In the genomic region with DNA sequence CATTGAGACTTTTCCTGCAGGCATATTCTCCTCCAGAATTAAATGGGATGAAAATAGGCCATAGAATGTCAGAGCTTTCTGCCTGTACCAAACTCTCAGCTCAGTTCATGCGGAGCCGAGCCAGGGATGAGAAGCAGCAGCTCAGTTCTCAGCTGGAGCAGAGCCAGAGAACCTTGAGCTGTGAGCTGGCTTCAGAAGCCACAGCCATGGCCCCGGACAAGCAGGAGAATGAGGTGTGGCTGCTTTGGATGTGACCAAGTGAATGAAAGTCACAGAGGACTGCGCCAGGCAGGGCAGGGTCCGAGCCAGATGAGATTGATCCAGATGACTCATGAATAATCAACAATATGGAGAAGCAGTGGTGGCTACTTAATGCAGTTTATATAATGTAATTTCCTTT, we compare ENCODE assay signal across 28 cellular contexts.
DNase-seq lines count a peak whose midpoint lies in the region; ATAC-seq and TF ChIP-seq lines count a peak whose summit lies in the region.
"Had no signal": no experiment of that assay in that cellular context is flagged by ENCODE, and none has a peak within 500 bp of the region (broad histone marks: within the 10 kb centered on the region; RNA-seq: fewer than 3 reads in every experiment).

No MANE protein-coding gene starts in this region.

- H2AK5ac ChIP-seq in IMR-90 (ENCODE audit: low read depth, low read length), result no peak overlapping the region

- H3K27ac ChIP-seq in IMR-90 (ENCODE audit: insufficient read depth, low read length) (no peak overlapping the region), ovary (no peak overlapping the region)
- H3K27ac ChIP-seq: HL-60, vagina had no signal

- POLR2A ChIA-PET in IMR-90 (lab: Charles Lee; ENCODE audit: unreplicated experiment), result interaction anchor here (0.6 kb wide), 1 partner anchor 9 kb away, joined by 6 read pairs; no protein-coding TSS in a partner anchor

- no peak for TF ChIP-seq EP300 in ovary (IDR thresholded peaks at IDR 0.05)

- H4K8ac ChIP-seq in IMR-90 (ENCODE audit: low read depth in 2 of 2, low read length in 2 of 2), result no peak overlapping the region

- no peak for TF ChIP-seq POLR2A in IMR-90 (IDR thresholded peaks at IDR 0.05; ENCODE audit: low read depth, low read length)
- TF ChIP-seq POLR2A in ovary (IDR thresholded peaks at IDR 0.05), result no peak
- no peak for TF ChIP-seq POLR2A in GM18505 (IDR thresholded peaks at IDR 0.05; ENCODE audit: borderline replicate concordance, extremely low read depth, insufficient read depth, insufficient read length)

- no peaks in the 10 kb centered on the region for H3K79me1 ChIP-seq in IMR-90 (ENCODE audit: low read depth in 1 of 2, low read length in 2 of 2)

- no peaks in the 10 kb centered on the region for H3K4me1 Mint-ChIP-seq in stimulated activated memory B cell treated with anti-CD40 and anti-IgM and Interleukin-4, amounts not matched to agents 10 μg/mL and 1 μg/mL and 100 μg/mL, for 72 hours
- H3K4me1 Mint-ChIP-seq: activated naive CD8-positive, alpha-beta T cell treated with anti-CD3 and anti-CD28 coated beads for 36 hours; brain; CD14-positive monocyte; stimulated activated naive B cell treated with anti-CD40 and anti-IgM and Interleukin-4, amounts not matched to agents 10 μg/mL and 1 μg/mL and 100 μg/mL, for 72 hours had no signal

- TF ChIP-seq CTCF in IMR-90 (conservative IDR thresholded peaks at IDR 0.05; ENCODE audit: low read depth, low read length) (no peak), astrocyte of the spinal cord (IDR thresholded peaks at IDR 0.05; ENCODE audit: low read depth, low read length) (no peak), ovary (IDR thresholded peaks at IDR 0.05) (no peak)

- no peak overlapping the region for H2BK20ac ChIP-seq in IMR-90 (ENCODE audit: low read depth, low read length)

- H3K27ac Mint-ChIP-seq in stimulated activated memory B cell treated with anti-CD40 and anti-IgM and Interleukin-4, amounts not matched to agents 10 μg/mL and 1 μg/mL and 100 μg/mL, for 72 hours, result no peak overlapping the region
- H3K27ac Mint-ChIP-seq: activated CD8-positive, alpha-beta T cell treated with anti-CD3 and anti-CD28 coated beads for 36 hours; activated naive CD8-positive, alpha-beta T cell treated with anti-CD3 and anti-CD28 coated beads for 36 hours; brain; CD14-positive monocyte; stimulated activated naive B cell treated with anti-CD40 and anti-IgM and Interleukin-4, amounts not matched to agents 10 μg/mL and 1 μg/mL and 100 μg/mL, for 72 hours had no signal

- H3K27me3 ChIP-seq in IMR-90 (ENCODE audit: control insufficient read depth, insufficient read depth, low read length) (no peaks in the 10 kb centered on the region), ovary (no peaks in the 10 kb centered on the region)
- H3K27me3 ChIP-seq: vagina had no signal

- no peak overlapping the region for H2BK15ac ChIP-seq in IMR-90 (ENCODE audit: low read depth, low read length)

- no peak overlapping the region for H2BK120ac ChIP-seq in IMR-90 (ENCODE audit: low read depth, low read length)

- no peaks in the 10 kb centered on the region for H3K4me1 ChIP-seq in IMR-90 (ENCODE audit: control insufficient read depth, insufficient read depth, low read length)
- no peaks in the 10 kb centered on the region for H3K4me1 ChIP-seq in ovary (ENCODE audit: insufficient read depth)
- H3K4me1 ChIP-seq: HAP-1, vagina had no signal

- no TSS peak for BruUV-seq in IMR-90 (replicated peaks; lab: Mats Ljungman, UMichigan)

- no peaks in the 10 kb centered on the region for H3K9me1 ChIP-seq in IMR-90 (ENCODE audit: insufficient read depth, low read length)

- H2AK9ac ChIP-seq in IMR-90 (replicated peaks; ENCODE audit: low read depth, low read length, poor library complexity), result no peak overlapping the region

- WGBS in IMR-90 (ENCODE audit: extremely low coverage in 2 of 2, insufficient read length in 1 of 2), 2 experiments, result 60% methylated on average over 1 of the region's 5 CpGs; no CpG with 5 or more reads in 1 of the 2 experiments
- WGBS in ovary, 3 donors, result 73 to 75% (median 74%) methylated on average over 5 of the region's 5 CpGs

- DNase-seq in AG20443 (ENCODE audit: low spot score), result peak; percentile 34
- peak; percentile 17 for DNase-seq in IMR-90
- DNase-seq in astrocyte of the spinal cord (ENCODE audit: low read depth, low spot score), result peak; percentile 11
- DNase-seq in midbrain (lab: John Stamatoyannopoulos, UW), result peak; percentile 1
- DNase-seq in foreskin melanocyte, result no peak
- no peak for DNase-seq in ovary
- DNase-seq: activated CD4-positive, CD25-positive, alpha-beta regulatory T cell treated with anti-CD3 and anti-CD28 coated beads, Interleukin-2, amount 50 U/mL, for 72 hours; activated CD8-positive, alpha-beta T cell treated with anti-CD3 and anti-CD28 coated beads for 36 hours; activated effector memory CD4-positive, alpha-beta T cell treated with Interleukin-2 at 50 U/mL for 16 hours; activated naive CD8-positive, alpha-beta T cell treated with anti-CD3 and anti-CD28 coated beads for 36 hours; Calu3; DND-41; effector CD8-positive, alpha-beta T cell; islet precursor cell; NCI-H1092 treated with DMSO at 0.1 percent for 48 hours; NCI-H187 treated with DMSO at 0.1 percent for 48 hours; NCI-H82; nucleus accumbens; stimulated activated CD4-positive, alpha-beta T cell treated with anti-CD3 and anti-CD28 coated beads, Interleukin-4, amount 100 ng/mL, for 1 hour; stimulated activated naive B cell treated with anti-CD40 and anti-IgM and Interleukin-4, amounts not matched to agents 10 μg/mL and 1 μg/mL and 100 μg/mL, for 72 hours had no signal

- H3K4ac ChIP-seq in IMR-90 (ENCODE audit: low read depth, low read length), result no peak overlapping the region

- no peak overlapping the region; the same call in 1 of the 2 replicates for H3K14ac ChIP-seq in IMR-90 (replicated peaks; ENCODE audit: low read depth, low read length)

- no peak overlapping the region; the same call in 1 of the 2 replicates for H3K4me2 ChIP-seq in IMR-90 (ENCODE audit: low read depth, low read length)

- dilution Hi-C loops in IMR-90 (cut with HindIII; ENCODE audit: low sequenced_read_pairs, unreplicated experiment), result no loop called here

- no peak for TF ChIP-seq RAD21 in IMR-90 (IDR thresholded peaks at IDR 0.05; ENCODE audit: low read length)

- H3K56ac ChIP-seq in IMR-90 (ENCODE audit: extremely low read depth, insufficient read depth, low read length), result no peak overlapping the region

- CTCF ChIA-PET in IMR-90 (lab: Yijun Ruan, JAX), result interaction anchor here (0.5 kb wide), 1 partner anchor 177 kb away, joined by 6 read pairs; no protein-coding TSS in a partner anchor

- intact Hi-C loops in IMR-90 (cut with micrococcal nuclease) (no loop called here), ovary (cut with DNase I) (no loop called here)

- H2AFZ ChIP-seq in IMR-90 (replicated peaks; ENCODE audit: low read length, poor library complexity), result peak overlapping the region; percentile 9

- ATAC-seq in IMR-90 (ENCODE audit: low read depth) (no peak), GM18505 (IDR thresholded peaks at IDR 0.05; ENCODE audit: unreplicated experiment) (no peak)
- ATAC-seq in stimulated activated memory B cell treated with anti-CD40 and anti-IgM and Interleukin-4, amounts not matched to agents 10 μg/mL and 1 μg/mL and 100 μg/mL, for 72 hours, result no peak
- ATAC-seq: activated CD8-positive, alpha-beta T cell treated with anti-CD3 and anti-CD28 coated beads for 36 hours; HepG2; stimulated activated naive B cell treated with anti-CD40 and anti-IgM and Interleukin-4, amounts not matched to agents 10 μg/mL and 1 μg/mL and 100 μg/mL, for 72 hours had no signal

- H3K4me3 ChIP-seq in IMR-90 (ENCODE audit: insufficient read depth, low read depth, low read length), result no peak overlapping the region
- no peak overlapping the region for H3K4me3 ChIP-seq in astrocyte of the spinal cord (ENCODE audit: low read depth, low read length)
- no peak overlapping the region for H3K4me3 ChIP-seq in ovary
- H3K4me3 ChIP-seq: HAP-1, vagina had no signal

- H3K9ac ChIP-seq in IMR-90 (ENCODE audit: low read depth, low read length), result no peak overlapping the region

- no peak overlapping the region for H4K91ac ChIP-seq in IMR-90 (ENCODE audit: insufficient read depth, low read depth, low read length)

- H3K18ac ChIP-seq in IMR-90 (ENCODE audit: low read depth, low read length), result no peak overlapping the region

- peaks cover 5% of the 10 kb centered on the region for H3K9me3 Mint-ChIP-seq in stimulated activated memory B cell treated with anti-CD40 and anti-IgM and Interleukin-4, amounts not matched to agents 10 μg/mL and 1 μg/mL and 100 μg/mL, for 72 hours
- H3K9me3 Mint-ChIP-seq: brain had no signal

- no peaks in the 10 kb centered on the region for H4K20me1 ChIP-seq in IMR-90 (ENCODE audit: insufficient read depth, low read length)

- no peak overlapping the region for H3K4me3 Mint-ChIP-seq in stimulated activated memory B cell treated with anti-CD40 and anti-IgM and Interleukin-4, amounts not matched to agents 10 μg/mL and 1 μg/mL and 100 μg/mL, for 72 hours
- H3K4me3 Mint-ChIP-seq: activated CD8-positive, alpha-beta T cell treated with anti-CD3 and anti-CD28 coated beads for 36 hours; activated naive CD8-positive, alpha-beta T cell treated with anti-CD3 and anti-CD28 coated beads for 36 hours; brain; CD14-positive monocyte; stimulated activated naive B cell treated with anti-CD40 and anti-IgM and Interleukin-4, amounts not matched to agents 10 μg/mL and 1 μg/mL and 100 μg/mL, for 72 hours had no signal

- H2BK5ac ChIP-seq in IMR-90 (ENCODE audit: low read depth, low read length, poor library complexity, severe bottlenecking), result no peak overlapping the region

- H3K23ac ChIP-seq in IMR-90 (ENCODE audit: low read depth, low read length), result no peak overlapping the region

- no peaks in the 10 kb centered on the region for H3K27me3 Mint-ChIP-seq in stimulated activated memory B cell treated with anti-CD40 and anti-IgM and Interleukin-4, amounts not matched to agents 10 μg/mL and 1 μg/mL and 100 μg/mL, for 72 hours
- H3K27me3 Mint-ChIP-seq: activated CD8-positive, alpha-beta T cell treated with anti-CD3 and anti-CD28 coated beads for 36 hours; activated naive CD8-positive, alpha-beta T cell treated with anti-CD3 and anti-CD28 coated beads for 36 hours; stimulated activated naive B cell treated with anti-CD40 and anti-IgM and Interleukin-4, amounts not matched to agents 10 μg/mL and 1 μg/mL and 100 μg/mL, for 72 hours had no signal

- no peak overlapping the region for H4K5ac ChIP-seq in IMR-90 (ENCODE audit: low read depth, low read length)

- no peaks in the 10 kb centered on the region for H3K9me3 ChIP-seq in IMR-90 (ENCODE audit: control insufficient read depth, insufficient read depth, low read length)
- peaks cover 0 to 5% of the 10 kb centered on the region in 2 donors for H3K9me3 ChIP-seq in ovary
- H3K9me3 ChIP-seq: HAP-1, vagina had no signal

- in situ Hi-C loops in IMR-90 (cut with MboI; ENCODE audit: low sequenced_read_pairs) (no loop called here), astrocyte of the spinal cord (cut with HindIII; ENCODE audit: low sequenced_read_pairs) (no loop called here)

- no peaks in the 10 kb centered on the region for H3K36me3 ChIP-seq in IMR-90 (ENCODE audit: control insufficient read depth, insufficient read depth, low read length)
- H3K36me3 ChIP-seq in ovary, result no peaks in the 10 kb centered on the region
- H3K36me3 ChIP-seq: HAP-1, vagina had no signal

- H3K36me3 Mint-ChIP-seq in stimulated activated memory B cell treated with anti-CD40 and anti-IgM and Interleukin-4, amounts not matched to agents 10 μg/mL and 1 μg/mL and 100 μg/mL, for 72 hours, result no peaks in the 10 kb centered on the region
- H3K36me3 Mint-ChIP-seq: activated naive CD8-positive, alpha-beta T cell treated with anti-CD3 and anti-CD28 coated beads for 36 hours; brain; CD14-positive monocyte; stimulated activated naive B cell treated with anti-CD40 and anti-IgM and Interleukin-4, amounts not matched to agents 10 μg/mL and 1 μg/mL and 100 μg/mL, for 72 hours had no signal

Comparison
In these comparisons a context has a peak if more than half of its experiments do, and no peak if none do; other contexts are left out.
1. DNase-seq: peak in AG20443 (single experiment), IMR-90 (single experiment), astrocyte of the spinal cord (single experiment) and midbrain (single experiment); none in foreskin melanocyte (single experiment) and ovary (0 of 5).